Comparison of ENCODE assay signal across 9 cellular contexts in the genomic region with DNA sequence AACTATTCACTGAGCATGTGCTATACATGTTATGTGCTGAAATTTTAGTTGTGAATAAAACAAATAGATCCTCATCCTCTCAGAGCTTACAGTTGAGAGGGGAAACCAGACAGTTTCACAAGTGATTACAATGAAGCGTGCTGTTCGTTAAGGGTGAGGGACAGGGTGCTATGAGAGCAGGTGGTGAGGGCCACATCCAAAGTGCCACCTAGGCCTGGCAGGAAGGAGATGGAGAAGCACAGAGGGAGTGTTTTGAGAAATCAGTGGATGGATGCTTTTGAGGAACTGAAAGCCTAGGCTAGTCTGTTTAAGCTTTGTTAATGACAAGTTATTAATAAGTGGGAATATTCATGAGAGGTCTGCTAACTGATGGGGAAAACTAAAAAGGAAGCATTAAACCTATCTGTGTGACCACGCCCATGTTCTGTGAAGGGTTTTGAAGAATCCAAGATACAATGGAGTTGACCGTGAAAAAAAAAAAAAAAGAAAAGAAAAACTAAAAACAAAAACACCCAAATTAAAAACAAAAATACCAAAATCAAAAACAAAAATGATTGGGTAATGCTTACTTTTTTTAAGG. TPM values are rescaled to one million over a fixed set of nuclear protein-coding genes. Genes with fewer than 3 reads are reported as not detected.
DNase-seq lines count a peak whose midpoint lies in the region; ATAC-seq and TF ChIP-seq lines count a peak whose summit lies in the region.
"Had no signal": no experiment of that assay in that cellular context is flagged by ENCODE, and none has a peak within 500 bp of the region (broad histone marks: within the 10 kb centered on the region; RNA-seq: fewer than 3 reads in every experiment).

No MANE protein-coding gene starts in this region.

- no peak for TF ChIP-seq POLR2A in upper lobe of left lung (IDR thresholded peaks at IDR 0.05)

- POLR2A ChIA-PET in CD8-positive, alpha-beta memory T cell (lab: Charles Lee), result interaction anchor here (0.6 kb wide), 1 partner anchor 247 kb away, joined by 10 read pairs; no protein-coding TSS in a partner anchor
- POLR2A ChIA-PET in activated CD4-positive, alpha-beta memory T cell treated with anti-CD3 and anti-CD28 coated beads, Interleukin-2, amount 10 ng/mL, durations not matched to agents 7 days and 5 days (lab: Charles Lee), result interaction anchor here (1.0 to 3.5 kb wide), 2 partner anchors 8 to 76 kb away, joined by 3 to 23 read pairs; a partner anchor contains a TSS

- H3K4me1 Mint-ChIP-seq in CD8-positive, alpha-beta memory T cell, result peaks cover 61 to 88% (median 81%) of the 10 kb centered on the region in 3 donors
- peaks cover 70% of the 10 kb centered on the region for H3K4me1 Mint-ChIP-seq in activated CD4-positive, alpha-beta memory T cell treated with anti-CD3 and anti-CD28 coated beads, Interleukin-2, amount 10 ng/mL, durations not matched to agents 7 days and 5 days

- H3K4me1 ChIP-seq in CD8-positive, alpha-beta memory T cell (ENCODE audit: insufficient read depth, low read length), result peaks cover 8% of the 10 kb centered on the region
- H3K4me1 ChIP-seq in upper lobe of left lung, result peaks cover 5 to 39% (median 18%) of the 10 kb centered on the region in 4 donors

- no peaks in the 10 kb centered on the region for H3K36me3 Mint-ChIP-seq in CD8-positive, alpha-beta memory T cell
- H3K36me3 Mint-ChIP-seq in activated CD4-positive, alpha-beta memory T cell treated with anti-CD3 and anti-CD28 coated beads, Interleukin-2, amount 10 ng/mL, durations not matched to agents 7 days and 5 days (ENCODE audit: low read depth), result peaks cover 42% of the 10 kb centered on the region
- H3K36me3 Mint-ChIP-seq: activated naive CD4-positive, alpha-beta T cell treated with anti-CD3 and anti-CD28 coated beads, Interleukin-2, amount 50 U/mL, for 24 hours had no signal

- H3K4me3 Mint-ChIP-seq in CD8-positive, alpha-beta memory T cell, result peak overlapping the region in 4 of 7 donors; percentile 22 to 47 (median 26)
- no peak overlapping the region for H3K4me3 Mint-ChIP-seq in activated CD4-positive, alpha-beta memory T cell treated with anti-CD3 and anti-CD28 coated beads, Interleukin-2, amount 10 ng/mL, durations not matched to agents 7 days and 5 days
- H3K4me3 Mint-ChIP-seq: activated naive CD4-positive, alpha-beta T cell treated with anti-CD3 and anti-CD28 coated beads, Interleukin-2, amount 50 U/mL, for 24 hours had no signal

- TF ChIP-seq CTCF in upper lobe of left lung (IDR thresholded peaks at IDR 0.05), result no peak

- CTCF ChIA-PET in CD8-positive, alpha-beta memory T cell (lab: Charles Lee), result interaction anchor here (1.0 to 2.0 kb wide), 2 partner anchors 9 to 11 kb away, joined by 3 to 4 read pairs; no protein-coding TSS in a partner anchor
- CTCF ChIA-PET in activated CD4-positive, alpha-beta memory T cell treated with anti-CD3 and anti-CD28 coated beads, Interleukin-2, amount 10 ng/mL, durations not matched to agents 7 days and 5 days (lab: Charles Lee), result interaction anchor here (0.6 to 0.8 kb wide), 3 partner anchors 40 to 74 kb away, joined by 3 to 4 read pairs (median 3); no protein-coding TSS in a partner anchor

- ATAC-seq in GM19467 (IDR thresholded peaks at IDR 0.05; ENCODE audit: unreplicated experiment) (peak; percentile 64), HG03280 (IDR thresholded peaks at IDR 0.05; ENCODE audit: unreplicated experiment) (peak; percentile 55), upper lobe of left lung (ENCODE audit: low FRiP score in 2 of 2) (no peak)

- TF ChIP-seq EP300 in upper lobe of left lung (IDR thresholded peaks at IDR 0.05), result no peak

- H3K9me3 Mint-ChIP-seq in CD8-positive, alpha-beta memory T cell, result no peaks in the 10 kb centered on the region
- no peaks in the 10 kb centered on the region for H3K9me3 Mint-ChIP-seq in activated CD4-positive, alpha-beta memory T cell treated with anti-CD3 and anti-CD28 coated beads, Interleukin-2, amount 10 ng/mL, durations not matched to agents 7 days and 5 days

- no peaks in the 10 kb centered on the region for H3K9me3 ChIP-seq in CD8-positive, alpha-beta memory T cell (ENCODE audit: low read length)
- H3K9me3 ChIP-seq in upper lobe of left lung, result no peaks in the 10 kb centered on the region

- 51 to 57% methylated on average over 4 of the region's 4 CpGs for WGBS in upper lobe of left lung, 2 donors

- H3K27me3 Mint-ChIP-seq in CD8-positive, alpha-beta memory T cell, result no peaks in the 10 kb centered on the region
- H3K27me3 Mint-ChIP-seq in activated CD4-positive, alpha-beta memory T cell treated with anti-CD3 and anti-CD28 coated beads, Interleukin-2, amount 10 ng/mL, durations not matched to agents 7 days and 5 days, result no peaks in the 10 kb centered on the region
- H3K27me3 Mint-ChIP-seq: activated naive CD4-positive, alpha-beta T cell treated with anti-CD3 and anti-CD28 coated beads, Interleukin-2, amount 50 U/mL, for 24 hours had no signal

- DNase-seq in CD8-positive, alpha-beta memory T cell, result no peak
- DNase-seq in activated CD4-positive, alpha-beta memory T cell treated with anti-CD3 and anti-CD28 coated beads, Interleukin-2, amount 10 ng/mL, durations not matched to agents 7 days and 5 days, result no peak
- DNase-seq in NCI-H2171 treated with DMSO at 0.1 percent for 48 hours (lab: John Stamatoyannopoulos, UW) (no peak), activated gamma-delta T cell (lab: John Stamatoyannopoulos, UW) (no peak), upper lobe of left lung (no peak)
- DNase-seq in activated CD4-positive, alpha-beta T cell treated with anti-CD3 and anti-CD28 coated beads, Interleukin-2, amount 50 U/mL, for 4 hours, result no peak

- no peaks in the 10 kb centered on the region for H3K36me3 ChIP-seq in CD8-positive, alpha-beta memory T cell (ENCODE audit: insufficient read depth, low read length)
- no peaks in the 10 kb centered on the region for H3K36me3 ChIP-seq in upper lobe of left lung

- no peaks in the 10 kb centered on the region for H3K27me3 ChIP-seq in CD8-positive, alpha-beta memory T cell (ENCODE audit: insufficient read depth, low read length, poor library complexity, severe bottlenecking)
- no peaks in the 10 kb centered on the region for H3K27me3 ChIP-seq in upper lobe of left lung

- H3K27ac ChIP-seq in CD8-positive, alpha-beta memory T cell (ENCODE audit: low read depth, low read length), result no peak overlapping the region
- no peak overlapping the region for H3K27ac ChIP-seq in upper lobe of left lung

- H3K27ac Mint-ChIP-seq in CD8-positive, alpha-beta memory T cell, result peak overlapping the region in 7 of 8 donors; percentile 4 to 89 (median 88)
- peak overlapping the region; percentile 2 for H3K27ac Mint-ChIP-seq in activated CD4-positive, alpha-beta memory T cell treated with anti-CD3 and anti-CD28 coated beads, Interleukin-2, amount 10 ng/mL, durations not matched to agents 7 days and 5 days
- H3K27ac Mint-ChIP-seq: activated naive CD4-positive, alpha-beta T cell treated with anti-CD3 and anti-CD28 coated beads, Interleukin-2, amount 50 U/mL, for 24 hours had no signal

- H3K4me3 ChIP-seq in CD8-positive, alpha-beta memory T cell (ENCODE audit: low read length), result no peak overlapping the region
- H3K4me3 ChIP-seq in upper lobe of left lung, result no peak overlapping the region

RNA-seq across cellular contexts. Expression of a gene that starts 7.3 kb away (rescaled TPM):
- 10 to 100 TPM; 16.5 to 17.0 TPM for total RNA-seq in CD8-positive, alpha-beta memory T cell
- 13.6 TPM for polyA plus RNA-seq in CD8-positive, alpha-beta memory T cell
- total RNA-seq in activated CD4-positive, alpha-beta memory T cell treated with anti-CD3 and anti-CD28 coated beads, Interleukin-2, amount 10 ng/mL, durations not matched to agents 7 days and 5 days, result 10 to 100 TPM; 46.7 to 48.7 TPM
- 10 to 100 TPM; 33.4 to 64.8 (median 48.5) TPM for total RNA-seq in upper lobe of left lung

Comparison
In these comparisons a context has a peak if more than half of its experiments do, and no peak if none do; other contexts are left out.
1. ATAC-seq: peak in GM19467 (single experiment) and HG03280 (single experiment); none in upper lobe of left lung (0 of 2).